In the genomic region with DNA sequence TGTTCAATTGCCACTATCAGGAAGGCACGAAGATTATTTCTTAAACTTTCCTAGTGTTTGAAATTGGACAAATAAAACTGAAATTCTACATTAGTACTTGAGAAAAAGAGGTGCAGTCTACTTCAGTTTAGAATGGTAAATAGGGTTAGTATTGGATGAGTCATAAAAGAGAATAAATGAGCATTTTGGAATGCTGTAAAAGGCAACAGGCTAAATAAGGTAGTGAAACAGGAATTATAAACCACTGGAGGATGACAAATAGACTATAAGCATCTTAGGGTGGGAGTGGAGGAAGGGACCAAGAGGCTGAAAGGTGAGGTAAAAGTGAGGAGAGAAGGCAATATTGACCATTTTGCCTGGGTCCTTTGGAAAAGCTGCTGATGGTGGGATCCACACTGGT, we compare ENCODE assay signal across 1 cellular context.
TF ChIP-seq lines count a peak whose summit lies in the region.

No MANE protein-coding gene starts in this region.

TF ChIP-seq in SK-N-SH, 30 proteins besides CTCF, POLR2A, EP300 and RAD21 (continued from another document):
- TF ChIP-seq, protein P1, sequence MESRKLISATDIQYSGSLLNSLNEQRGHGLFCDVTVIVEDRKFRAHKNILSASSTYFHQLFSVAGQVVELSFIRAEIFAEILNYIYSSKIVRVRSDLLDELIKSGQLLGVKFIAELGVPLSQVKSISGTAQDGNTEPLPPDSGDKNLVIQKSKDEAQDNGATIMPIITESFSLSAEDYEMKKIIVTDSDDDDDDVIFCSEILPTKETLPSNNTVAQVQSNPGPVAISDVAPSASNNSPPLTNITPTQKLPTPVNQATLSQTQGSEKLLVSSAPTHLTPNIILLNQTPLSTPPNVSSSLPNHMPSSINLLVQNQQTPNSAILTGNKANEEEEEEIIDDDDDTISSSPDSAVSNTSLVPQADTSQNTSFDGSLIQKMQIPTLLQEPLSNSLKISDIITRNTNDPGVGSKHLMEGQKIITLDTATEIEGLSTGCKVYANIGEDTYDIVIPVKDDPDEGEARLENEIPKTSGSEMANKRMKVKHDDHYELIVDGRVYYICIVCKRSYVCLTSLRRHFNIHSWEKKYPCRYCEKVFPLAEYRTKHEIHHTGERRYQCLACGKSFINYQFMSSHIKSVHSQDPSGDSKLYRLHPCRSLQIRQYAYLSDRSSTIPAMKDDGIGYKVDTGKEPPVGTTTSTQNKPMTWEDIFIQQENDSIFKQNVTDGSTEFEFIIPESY (IDR thresholded peaks at IDR 0.05; ENCODE audit: borderline replicate concordance, low read depth), result no peak
- TF ChIP-seq GATA2 (CRISPR knock-in tag; IDR thresholded peaks at IDR 0.05), result no peak
- no peak for TF ChIP-seq CHD2 (IDR thresholded peaks at IDR 0.05; ENCODE audit: low read length, partially characterized antibody)
- no peak for TF ChIP-seq RFX5 (IDR thresholded peaks at IDR 0.05; ENCODE audit: low read length)
- TF ChIP-seq, protein P2, sequence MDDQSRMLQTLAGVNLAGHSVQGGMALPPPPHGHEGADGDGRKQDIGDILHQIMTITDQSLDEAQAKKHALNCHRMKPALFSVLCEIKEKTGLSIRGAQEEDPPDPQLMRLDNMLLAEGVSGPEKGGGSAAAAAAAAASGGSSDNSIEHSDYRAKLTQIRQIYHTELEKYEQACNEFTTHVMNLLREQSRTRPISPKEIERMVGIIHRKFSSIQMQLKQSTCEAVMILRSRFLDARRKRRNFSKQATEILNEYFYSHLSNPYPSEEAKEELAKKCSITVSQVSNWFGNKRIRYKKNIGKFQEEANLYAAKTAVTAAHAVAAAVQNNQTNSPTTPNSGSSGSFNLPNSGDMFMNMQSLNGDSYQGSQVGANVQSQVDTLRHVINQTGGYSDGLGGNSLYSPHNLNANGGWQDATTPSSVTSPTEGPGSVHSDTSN (IDR thresholded peaks at IDR 0.05), result no peak
- TF ChIP-seq NRF1 (IDR thresholded peaks at IDR 0.05; ENCODE audit: low read depth, low read length), result no peak
- no peak for TF ChIP-seq FOSL2 (IDR thresholded peaks at IDR 0.05; ENCODE audit: borderline replicate concordance, low read depth)
- TF ChIP-seq EZH2phosphoT487 (IDR thresholded peaks at IDR 0.05; ENCODE audit: borderline replicate concordance, low read depth), result no peak
- TF ChIP-seq NFIC (IDR thresholded peaks at IDR 0.05; ENCODE audit: borderline replicate concordance), result no peak
